10 cellular contexts compared by ENCODE assay signal in the genomic region with DNA sequence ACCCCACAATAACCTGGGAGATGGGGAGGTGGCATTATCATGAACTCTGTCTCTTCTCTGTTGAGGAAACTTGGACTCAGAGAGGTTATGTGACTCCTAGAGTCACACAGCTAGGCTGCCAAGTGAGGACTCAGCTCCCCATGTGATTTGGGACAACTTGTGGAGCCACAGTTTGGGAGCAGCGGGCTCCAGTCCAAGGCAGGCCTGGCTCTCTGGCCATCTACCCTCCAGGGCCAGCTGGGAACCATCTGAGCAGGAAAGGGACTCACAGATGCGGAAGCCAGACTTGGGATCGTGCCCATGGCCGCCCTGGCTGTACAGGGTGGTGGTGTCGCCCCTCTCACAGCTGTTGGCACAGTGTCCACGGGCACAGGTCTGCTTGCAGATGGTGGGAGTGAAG. TPM values are rescaled to one million over a fixed set of nuclear protein-coding genes. Genes with fewer than 3 reads are reported as not detected.
DNase-seq lines count a peak whose midpoint lies in the region; ATAC-seq and TF ChIP-seq lines count a peak whose summit lies in the region.
"Had no signal": no experiment of that assay in that cellular context is flagged by ENCODE, and none has a peak within 500 bp of the region (broad histone marks: within the 10 kb centered on the region; RNA-seq: fewer than 3 reads in every experiment).

No MANE protein-coding gene starts in this region.

- peaks cover 17% of the 10 kb centered on the region for H3K4me1 Mint-ChIP-seq in MCF 10A (ENCODE audit: insufficient read depth, unreplicated experiment)

- no peak overlapping the region for H2AFZ ChIP-seq in osteoblast (ENCODE audit: low read length)

- H3K27me3 ChIP-seq in breast epithelium (no peaks in the 10 kb centered on the region), osteoblast (ENCODE audit: insufficient read depth, low read length) (no peaks in the 10 kb centered on the region), vagina (no peaks in the 10 kb centered on the region)

- BruUV-seq in MCF 10A (replicated peaks; lab: Mats Ljungman, UMichigan): no TSS peak

- H3K4me2 ChIP-seq in osteoblast (ENCODE audit: insufficient read depth, low read length): no peak overlapping the region

- H3K4me1 ChIP-seq in breast epithelium (peaks cover 7 to 9% of the 10 kb centered on the region in 2 donors), osteoblast (ENCODE audit: insufficient read depth, low read length) (peaks cover 15% of the 10 kb centered on the region), vagina (peaks cover 59% of the 10 kb centered on the region)

- H3K36me3 ChIP-seq in breast epithelium (no peaks in the 10 kb centered on the region), osteoblast (ENCODE audit: insufficient read depth, low read length) (peaks cover 90% of the 10 kb centered on the region), vagina (no peaks in the 10 kb centered on the region)

- H3K79me2 ChIP-seq in osteoblast (ENCODE audit: insufficient read depth, low read length): peaks cover 58% of the 10 kb centered on the region

- H3K27ac ChIP-seq in breast epithelium (peak overlapping the region; percentile 54 to 77), osteoblast (ENCODE audit: low read depth, low read length) (peak overlapping the region; percentile 12), vagina (peak overlapping the region; percentile 30)

- TF ChIP-seq POLR2A in breast epithelium (IDR thresholded peaks at IDR 0.05): no peak
- TF ChIP-seq POLR2A in vagina (IDR thresholded peaks at IDR 0.05): no peak

- ATAC-seq in GM21423 (IDR thresholded peaks at IDR 0.05; ENCODE audit: unreplicated experiment): no peak

- POLR2A ChIA-PET in MCF 10A (lab: Yijun Ruan, JAX): interaction anchor here (1.2 to 1.3 kb wide), 2 partner anchors 13 to 20 kb away, joined by 3 to 8 read pairs; no protein-coding TSS in a partner anchor

- H3K36me3 Mint-ChIP-seq in MCF 10A (ENCODE audit: insufficient read depth, unreplicated experiment): no peaks in the 10 kb centered on the region

- H3K4me3 ChIP-seq in breast epithelium: peak overlapping the region in 1 of 3 donors; percentile 46
- no peak overlapping the region for H3K4me3 ChIP-seq in osteoblast (ENCODE audit: insufficient read depth, low read length)
- H3K4me3 ChIP-seq in vagina: no peak overlapping the region

- intact Hi-C loops in breast epithelium (cut with DNase I; ENCODE audit: low total_unique reads) (no loop called here), MCF 10A (cut with micrococcal nuclease) (no loop called here), head of caudate nucleus (cut with DNase I) (no loop called here), vagina (cut with DNase I) (no loop called here)

- no peak overlapping the region for H3K4me3 Mint-ChIP-seq in MCF 10A (ENCODE audit: unreplicated experiment)

- no peaks in the 10 kb centered on the region for H3K27me3 Mint-ChIP-seq in MCF 10A (ENCODE audit: insufficient read depth, unreplicated experiment)

- DNase-seq in breast epithelium (ENCODE audit: low spot score in 2 of 2) (no peak), MCF 10A (ENCODE audit: unreplicated experiment) (no peak), head of caudate nucleus (peak in 24 of 42 donors; percentile 26 to 69 (median 44)), osteoblast (ENCODE audit: insufficient read length, low spot score, missing footprints) (peak; percentile 89), vagina (ENCODE audit: extremely low spot score in 2 of 2) (no peak), activated gamma-delta T cell treated with Interleukin-2 at 50 U/mL for 16 hours (no peak), NCI-H1694 treated with DMSO at 0.1 percent for 48 hours (lab: John Stamatoyannopoulos, UW) (no peak)
- DNase-seq: NCI-H524 treated with DMSO at 0.1 percent for 48 hours, retina had no signal

- TF ChIP-seq CTCF in breast epithelium (IDR thresholded peaks at IDR 0.05) (no peak), MCF 10A (IDR thresholded peaks at IDR 0.05; ENCODE audit: unreplicated experiment) (no peak), osteoblast (IDR thresholded peaks at IDR 0.05; ENCODE audit: extremely low read depth, low read depth, low read length) (no peak), vagina (IDR thresholded peaks at IDR 0.05) (no peak)

- no peak overlapping the region for H3K27ac Mint-ChIP-seq in MCF 10A (ENCODE audit: low read depth, unreplicated experiment)

- H3K9me3 ChIP-seq in breast epithelium (no peaks in the 10 kb centered on the region), osteoblast (ENCODE audit: low read depth, low read length) (no peaks in the 10 kb centered on the region), vagina (no peaks in the 10 kb centered on the region)

- H4K20me1 ChIP-seq in osteoblast (ENCODE audit: insufficient read depth, low read length): peaks cover 9% of the 10 kb centered on the region

- CTCF ChIA-PET in MCF 10A (lab: Yijun Ruan, JAX): interaction anchor here (0.6 to 1.1 kb wide), 4 partner anchors 21 to 308 kb away, joined by 3 read pairs; no protein-coding TSS in a partner anchor

- no peaks in the 10 kb centered on the region for H3K9me3 Mint-ChIP-seq in MCF 10A (ENCODE audit: unreplicated experiment)

RNA-seq across cellular contexts. Expression of gene ISCA2, which starts 59.1 kb away (rescaled TPM):
- total RNA-seq in breast epithelium (10 to 100 TPM; 17.3 to 31.8 (median 21.3) TPM), MCF 10A (2022) (13.9 and 21.1 TPM in 2 replicates), osteoblast (8.7 and 18.6 TPM in 2 replicates), vagina (26.0 TPM)

RNA-seq across cellular contexts. Expression of gene LTBP2, which starts 59.4 kb away (rescaled TPM):
- total RNA-seq in breast epithelium (10 to 100 TPM; 34.7 to 91.1 (median 79.0) TPM), MCF 10A (2022) (9.1 and 16.8 TPM in 2 replicates), osteoblast (493 and 546 TPM in 2 replicates), vagina (52.5 TPM)

RNA-seq across cellular contexts. Expression of gene NPC2, which starts 59.5 kb away (rescaled TPM):
- total RNA-seq in breast epithelium (100 to 1,000 TPM; 277 to 663 (median 594) TPM), MCF 10A (2022) (105 and 128 TPM in 2 replicates), osteoblast (266 and 291 TPM in 2 replicates), vagina (165 TPM)

Comparison
In these comparisons a context has a peak if more than half of its experiments do, and no peak if none do; other contexts are left out.
1. DNase-seq: peak in head of caudate nucleus (24 of 42) and osteoblast (single experiment); none in breast epithelium (0 of 2), MCF 10A (single experiment), vagina (0 of 2), activated gamma-delta T cell treated with Interleukin-2 at 50 U/mL for 16 hours (single experiment) and NCI-H1694 treated with DMSO at 0.1 percent for 48 hours (single experiment).
2. H3K27ac ChIP-seq: peak in every context shown above with its lines; median percentile 66 in breast epithelium; 30 in vagina; 12 in osteoblast.